Comparison of ENCODE assay signal across 8 cellular contexts in genomic region chr5:146203011-146203871, GRCh38. TPM values are rescaled to one million over a fixed set of nuclear protein-coding genes. Genes with fewer than 3 reads are reported as not detected.
A peak's percentile ranks its signal among the peaks of the same experiment; 100 is the strongest.
DNase-seq lines count a peak whose midpoint lies in the region; ATAC-seq, FAIRE-seq and TF ChIP-seq lines count a peak whose summit lies in the region.

Gene RBM27 (plus strand): TSS chr5:146203605. CDS start chr5:146203766, 161 bp downstream.

- peak within 1 kb of the TSS; percentile 89 for H3K4me2 ChIP-seq in keratinocyte (ENCODE audit: control insufficient read depth, extremely low read depth, insufficient read depth, low read depth, low read length)

- H3K4me3 ChIP-seq in AG10803 (ENCODE audit: low read length) (peak within 1 kb of the TSS; percentile 86), keratinocyte (ENCODE audit: control insufficient read depth in 2 of 3, extremely low read depth in 1 of 3, insufficient read depth in 2 of 3, low read depth in 1 of 3, low read length in 3 of 3) (peak within 1 kb of the TSS; percentile 74 to 95 (median 93))

- H3K9me1 ChIP-seq in keratinocyte (ENCODE audit: control insufficient read depth, extremely low read depth, insufficient read depth, low read length): no peaks in the 10 kb centered on the region

- H3K4me1 ChIP-seq in keratinocyte (ENCODE audit: control insufficient read depth, extremely low read depth, insufficient read depth, low read length): peaks cover 15% of the 10 kb centered on the region

- peak within 1 kb of the TSS; percentile 87 for H3K27ac ChIP-seq in keratinocyte (ENCODE audit: control insufficient read depth, insufficient read depth, low read length)

- H3K79me2 ChIP-seq in keratinocyte (ENCODE audit: control insufficient read depth, insufficient read depth, low read length): peaks cover 45% of the 10 kb centered on the region

- H4K20me1 ChIP-seq in keratinocyte (ENCODE audit: control insufficient read depth, extremely low read depth, insufficient read depth, low read length): peaks cover 3% of the 10 kb centered on the region

- H3K9ac ChIP-seq in keratinocyte (ENCODE audit: control insufficient read depth, extremely low read depth, insufficient read depth, low read length): peak within 1 kb of the TSS; percentile 92

- peak; percentile 93 for FAIRE-seq in keratinocyte (lab: Jason Lieb, UNC)

- peak within 1 kb of the TSS; percentile 99 for H2AFZ ChIP-seq in keratinocyte (ENCODE audit: control insufficient read depth, low read length)

- no peaks in the 10 kb centered on the region for H3K27me3 ChIP-seq in keratinocyte (ENCODE audit: control insufficient read depth, extremely low read depth, insufficient read depth, low read length)

- H3K36me3 ChIP-seq in keratinocyte (ENCODE audit: control insufficient read depth in 2 of 2, extremely low read depth in 1 of 2, insufficient read depth in 2 of 2, low read length in 2 of 2): no peaks in the 10 kb centered on the region

- peak; percentile 99 for DNase-seq in AG10803 (ENCODE audit: low read depth)
- DNase-seq in NCI-H446 (lab: John Stamatoyannopoulos, UW): peak; percentile 93 to 98
- DNase-seq in activated CD4-positive, CD25-positive, alpha-beta regulatory T cell treated with anti-CD3 and anti-CD28 coated beads, Interleukin-2, amount 50 U/mL, for 16 hours (ENCODE audit: low read depth, low spot score): peak; percentile 90
- DNase-seq in cerebellum (ENCODE audit: low spot score): peak; percentile 99
- peak; percentile 95 for DNase-seq in keratinocyte (ENCODE audit: low read depth, low spot score)
- peak; percentile 95 to 96 for DNase-seq in stimulated activated CD4-positive, alpha-beta T cell treated with anti-CD3 and anti-CD28 coated beads, Interleukin-15, amount 100 ng/mL, for 1 hour (ENCODE audit: low read depth in 1 of 2, low spot score in 1 of 2)

- dilution Hi-C loops in keratinocyte (cut with MboI; ENCODE audit: extremely low pct_ligation_motif_present, low sequenced_read_pairs): no loop called here

- peak; percentile 100 for ATAC-seq in GM19035 (IDR thresholded peaks at IDR 0.05; ENCODE audit: unreplicated experiment)
- ATAC-seq in HG03342 (IDR thresholded peaks at IDR 0.05; ENCODE audit: unreplicated experiment): peak; percentile 100

- H3K9me3 ChIP-seq in keratinocyte (ENCODE audit: control insufficient read depth, low read depth, low read length): no peaks in the 10 kb centered on the region

- TF ChIP-seq CTCF in AG10803 (conservative IDR thresholded peaks at IDR 0.05; ENCODE audit: low read length): no peak
- TF ChIP-seq CTCF in keratinocyte (optimal IDR thresholded peaks at IDR 0.05 in 1 of 3, IDR thresholded peaks at IDR 0.05 in 1 of 3, conservative IDR thresholded peaks at IDR 0.05 in 1 of 3; ENCODE audit: extremely low read depth in 1 of 3, insufficient read depth in 2 of 3, low read length in 3 of 3): no peak

RNA-seq across cellular contexts. Expression of gene RBM27, which starts in this region (rescaled TPM):
- total RNA-seq in cerebellum: 42.8 TPM
- 14.6 to 18.3 TPM (median 18.1 TPM) in 3 replicates for polyA plus RNA-seq in keratinocyte
- polyA plus RNA-seq in keratinocyte (2011; ENCODE audit: low read depth): 9.6 TPM
- polyA plus RNA-seq in keratinocyte (2011; cell fraction: cytosol; rRNA removed): 8.8 and 17.1 TPM in 2 replicates
- 10.6 and 14.1 TPM in 2 replicates for polyA plus RNA-seq in keratinocyte (2011; cell fraction: nucleus; rRNA removed)
- polyA plus RNA-seq in keratinocyte (2012; ENCODE audit: low replicate concordance): 9.3 and 12.3 TPM in 2 replicates
- 11.5 to 121 TPM (median 75.0 TPM) in 3 replicates for polyA minus RNA-seq in keratinocyte
- 48.7 TPM for polyA minus RNA-seq in keratinocyte (2011; cell fraction: cytosol; rRNA and poly(A)+ RNA removed)
- 34.6 and 53.1 TPM in 2 replicates for polyA minus RNA-seq in keratinocyte (2011; cell fraction: nucleus; rRNA and poly(A)+ RNA removed)

Comparison
In these comparisons a context has a peak if more than half of its experiments do, and no peak if none do; other contexts are left out.
1. Peak in every context shown above with its lines: DNase-seq, ATAC-seq, H3K4me3 ChIP-seq and H3K27ac ChIP-seq.